ENCODE assay signal across 22 cellular contexts in the genomic region with DNA sequence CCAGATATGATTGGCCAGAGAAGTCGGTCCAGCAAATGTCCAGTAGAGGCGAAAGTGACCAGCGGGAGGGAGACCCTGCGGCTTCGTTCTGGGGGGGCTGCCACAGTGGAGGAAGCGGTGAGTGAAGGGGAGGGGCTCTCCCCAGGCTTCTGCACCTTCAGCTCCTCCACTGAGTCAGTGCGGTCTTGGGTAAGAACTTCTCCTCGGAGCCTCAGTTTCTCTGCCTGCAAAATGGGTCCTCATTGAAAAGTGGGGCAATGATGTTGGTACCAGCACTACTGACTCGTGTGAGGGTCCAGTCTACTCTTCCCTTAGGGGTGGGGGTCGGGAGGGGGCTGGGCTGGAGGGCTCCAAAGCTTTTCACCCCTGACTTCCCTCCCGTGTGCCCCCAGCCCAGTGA. TPM values are rescaled to one million over a fixed set of nuclear protein-coding genes. Genes with fewer than 3 reads are reported as not detected.
DNase-seq lines count a peak whose midpoint lies in the region; ATAC-seq, FAIRE-seq and TF ChIP-seq lines count a peak whose summit lies in the region.
"Had no signal": no experiment of that assay in that cellular context is flagged by ENCODE, and none has a peak within 500 bp of the region (broad histone marks: within the 10 kb centered on the region; RNA-seq: fewer than 3 reads in every experiment).

No MANE protein-coding gene starts in this region.

- H3K4me2 ChIP-seq in HepG2 (ENCODE audit: low read depth, low read length), result no peak overlapping the region
- H3K4me2 ChIP-seq: BLaER1, GM23338 had no signal

- H3K27me3 ChIP-seq in HepG2 (ENCODE audit: control insufficient read depth in 1 of 2, insufficient read depth in 2 of 2, low read length in 2 of 2) (peaks cover 5 to 30% of the 10 kb centered on the region in 2 experiments; a peak in 4 of 5 replicates), right lobe of liver (no peaks in the 10 kb centered on the region), heart left ventricle (peaks cover 0 to 23% (median 11%) of the 10 kb centered on the region in 9 donors)

- H3K79me2 ChIP-seq in HepG2 (ENCODE audit: insufficient read depth, low read length), result no peaks in the 10 kb centered on the region

- ATAC-seq in HepG2 (no peak), right lobe of liver (no peak), HG02870 (IDR thresholded peaks at IDR 0.05; ENCODE audit: unreplicated experiment) (no peak), heart left ventricle (no peak)
- ATAC-seq: CD8-positive, alpha-beta T cell; GM12878; GM23338; HCT116 had no signal

- in situ Hi-C loops in HepG2 (cut with HindIII; ENCODE audit: extremely low pct_ligation_motif_present, low pct_unique_long_range_greater_than_20kb), result no loop called here

- intact Hi-C loops in HepG2 (cut with micrococcal nuclease; ENCODE audit: unreplicated experiment), result no loop called here
- intact Hi-C loops in right lobe of liver (cut with DNase I), result no loop called here
- intact Hi-C loops in posterior vena cava (cut with DNase I), result no loop called here
- intact Hi-C loops in heart left ventricle (cut with DNase I), result no loop called here

- H3K27ac ChIP-seq in HepG2 (ENCODE audit: extremely low read length, insufficient read depth, low read length), result no peak overlapping the region
- H3K27ac ChIP-seq in right lobe of liver, result no peak overlapping the region
- H3K27ac ChIP-seq in heart left ventricle, result no peak overlapping the region
- H3K27ac ChIP-seq: 22Rv1, BLaER1, C4-2B had no signal

- TF ChIP-seq POLR2A in HepG2 (IDR thresholded peaks at IDR 0.05; ENCODE audit: insufficient read depth in 1 of 2, low read depth in 2 of 2, low read length in 2 of 2) (no peak), right lobe of liver (IDR thresholded peaks at IDR 0.05) (no peak), heart left ventricle (IDR thresholded peaks at IDR 0.05) (no peak)

- DNase-seq in HepG2 (ENCODE audit: low spot score), result no peak
- no peak for DNase-seq in right lobe of liver
- peak; percentile 64 for DNase-seq in posterior vena cava (ENCODE audit: low spot score)
- DNase-seq in heart left ventricle, result no peak
- DNase-seq: Caco-2; CD4-positive, CD25-positive, alpha-beta regulatory T cell; CD8-positive, alpha-beta T cell; DMS 273 treated with DMSO at 0.1 percent for 48 hours; DMS79; EL; GDM1; H9 had no signal

- no peak for TF ChIP-seq EP300 in HepG2 (IDR thresholded peaks at IDR 0.05; ENCODE audit: low read depth in 2 of 2, low read length in 2 of 2)
- TF ChIP-seq EP300 in HepG2 (CRISPR knock-in tag; IDR thresholded peaks at IDR 0.05; ENCODE audit: borderline replicate concordance), result no peak

- H2AFZ ChIP-seq in HepG2 (ENCODE audit: low read length), result no peak overlapping the region
- H2AFZ ChIP-seq: GM23338 had no signal

- H3K36me3 ChIP-seq in HepG2 (replicated peaks in 1 of 2; ENCODE audit: control insufficient read depth in 1 of 2, insufficient read depth in 2 of 2, low read length in 2 of 2), result no peaks in the 10 kb centered on the region
- H3K36me3 ChIP-seq in right lobe of liver, result no peaks in the 10 kb centered on the region
- H3K36me3 ChIP-seq in heart left ventricle, result no peaks in the 10 kb centered on the region
- H3K36me3 ChIP-seq: BLaER1 had no signal

- no peak for FAIRE-seq in HepG2 (lab: Jason Lieb, UNC)
- FAIRE-seq: A204.1, GM12878, GM19239 had no signal

- POLR2A ChIA-PET in HepG2 (lab: Yijun Ruan, JAX), result no interaction called here

- H3K4me1 ChIP-seq in HepG2 (ENCODE audit: insufficient read depth, low read length) (no peaks in the 10 kb centered on the region), right lobe of liver (peaks cover 0 to 6% (median 0%) of the 10 kb centered on the region in 4 donors), heart left ventricle (peaks cover 0 to 22% (median 3%) of the 10 kb centered on the region in 12 donors)
- H3K4me1 ChIP-seq: Caco-2 had no signal

- no peaks in the 10 kb centered on the region for H3K9me3 ChIP-seq in HepG2 (ENCODE audit: low read length)
- no peaks in the 10 kb centered on the region for H3K9me3 ChIP-seq in right lobe of liver
- H3K9me3 ChIP-seq in heart left ventricle, result no peaks in the 10 kb centered on the region

- TF ChIP-seq CTCF in HepG2 (CRISPR knock-in tag; IDR thresholded peaks at IDR 0.05), result no peak
- no peak for TF ChIP-seq CTCF in right lobe of liver (IDR thresholded peaks at IDR 0.05)
- TF ChIP-seq CTCF in heart left ventricle (IDR thresholded peaks at IDR 0.05), result no peak

- TF ChIP-seq RAD21 in HepG2 (CRISPR knock-in tag; IDR thresholded peaks at IDR 0.05), result no peak

- no peak overlapping the region for H3K9ac ChIP-seq in HepG2 (ENCODE audit: insufficient read depth, low read depth, low read length)
- H3K9ac ChIP-seq: BLaER1 had no signal

- no TSS peak for BruUV-seq in HepG2 (replicated peaks; lab: Mats Ljungman, UMichigan)

- no peak overlapping the region for H3K4me3 ChIP-seq in HepG2 (replicated peaks in 1 of 3; ENCODE audit: insufficient read depth in 1 of 3, low read depth in 2 of 3, low read length in 3 of 3)
- H3K4me3 ChIP-seq in right lobe of liver, result no peak overlapping the region
- H3K4me3 ChIP-seq in heart left ventricle, result no peak overlapping the region
- H3K4me3 ChIP-seq: BLaER1, GM12878, GM23338 had no signal

- no CpG with 5 or more reads among the region's 11 CpGs for WGBS in HepG2 (ENCODE audit: low lambda C conversion rate)
- no CpG with 5 or more reads among the region's 11 CpGs for WGBS in right lobe of liver (ENCODE audit: insufficient coverage, low coverage, low lambda C conversion rate, missing lambda C conversion rate)
- 86 to 89% (median 89%) methylated on average over 9 to 11 of the region's 11 CpGs for WGBS in heart left ventricle, 4 donors

- no peaks in the 10 kb centered on the region for H4K20me1 ChIP-seq in HepG2 (ENCODE audit: insufficient read depth, low read length)
- H4K20me1 ChIP-seq: BLaER1 had no signal

- CTCF ChIA-PET in HepG2 (lab: Yijun Ruan, JAX; ENCODE audit: low intra/inter-chr PET ratio, low total read pairs), result no interaction called here

RNA-seq across cellular contexts. Expression of a gene that starts 4.2 kb away (rescaled TPM):
- total RNA-seq in HepG2 (2016; rRNA removed; fragmentation: Illumina TruSeq; extraction: Trizol) (not detected in 2 replicates), right lobe of liver (1 to 10 TPM in 2 of 6 experiments, under 1 TPM in 4; 0.51 to 1.6 (median 0.80) TPM), posterior vena cava (10 to 100 TPM; 13.9 to 14.6 TPM), heart left ventricle (1 to 10 TPM in 8 of 9 donors, under 1 TPM in 1; 1.00 to 3.3 (median 2.1) TPM)
- total RNA-seq in HepG2 (2016; cell fraction: cytosol; rRNA removed; fragmentation: Illumina TruSeq; extraction: Trizol; ENCODE audit: low read depth), result not detected in 2 replicates
- total RNA-seq in HepG2 (2016; cell fraction: insoluble cytoplasmic fraction; rRNA removed; fragmentation: Illumina TruSeq; extraction: Trizol), result not detected in 2 replicates
- total RNA-seq in HepG2 (2016; cell fraction: membrane; rRNA removed; fragmentation: Illumina TruSeq; extraction: Trizol), result not detected in 2 replicates
- total RNA-seq in HepG2 (2016; cell fraction: nucleus; rRNA removed; fragmentation: Illumina TruSeq; extraction: Trizol), result not detected in 2 replicates
- polyA plus RNA-seq in HepG2 (2011; rRNA removed) (0.05 and 0.08 TPM in 2 replicates), heart left ventricle (1 to 10 TPM; 1.2 TPM)
- 0.01 and 0.03 TPM in 2 replicates for polyA plus RNA-seq in HepG2 (2011; cell fraction: cytosol; rRNA removed)
- 0.14 and 0.17 TPM in 2 replicates for polyA plus RNA-seq in HepG2 (2011; cell fraction: nucleus; rRNA removed)
- polyA plus RNA-seq in HepG2 (2012), result 0.04 TPM in 1 of 2 replicates, not detected in the other
- not detected in 2 replicates for polyA plus RNA-seq in HepG2 (2016; cell fraction: cytosol; fragmentation: Illumina TruSeq; extraction: Trizol; ENCODE audit: low read depth)
- not detected in 2 replicates for polyA plus RNA-seq in HepG2 (2016; cell fraction: insoluble cytoplasmic fraction; fragmentation: Illumina TruSeq; extraction: Trizol; ENCODE audit: low read depth)
- not detected in 2 replicates for polyA plus RNA-seq in HepG2 (2016; cell fraction: membrane; fragmentation: Illumina TruSeq; extraction: Trizol; ENCODE audit: low read depth)
- not detected in 2 replicates for polyA plus RNA-seq in HepG2 (2016; cell fraction: nucleus; fragmentation: Illumina TruSeq; extraction: Trizol; ENCODE audit: insufficient read depth, low read depth)
- 0.02 and 5.9 TPM in 2 replicates for polyA minus RNA-seq in HepG2 (2011; rRNA and poly(A)+ RNA removed; ENCODE audit: low replicate concordance)
- polyA minus RNA-seq in HepG2 (2011; cell fraction: cytosol; rRNA and poly(A)+ RNA removed), result not detected in 2 replicates
- not detected in 2 replicates for polyA minus RNA-seq in HepG2 (2011; cell fraction: nucleus; rRNA and poly(A)+ RNA removed)
- total RNA-seq: Caco-2, GM12878, H4 had no signal
- polyA plus RNA-seq: GM12878 had no signal

RNA-seq across cellular contexts. Expression of a gene that starts 16.7 kb away (rescaled TPM):
- total RNA-seq in HepG2 (2016; rRNA removed; fragmentation: Illumina TruSeq; extraction: Trizol) (23.0 and 29.2 TPM in 2 replicates), right lobe of liver (10 to 100 TPM; 30.7 to 58.6 (median 33.3) TPM), posterior vena cava (100 to 1,000 TPM in 1 of 2 donors, 10 to 100 TPM in 1; 96.8 to 111 TPM), heart left ventricle (10 to 100 TPM; 24.8 to 65.6 (median 35.4) TPM)
- 26.2 and 31.3 TPM in 2 replicates for total RNA-seq in HepG2 (2016; cell fraction: cytosol; rRNA removed; fragmentation: Illumina TruSeq; extraction: Trizol; ENCODE audit: low read depth)
- total RNA-seq in HepG2 (2016; cell fraction: insoluble cytoplasmic fraction; rRNA removed; fragmentation: Illumina TruSeq; extraction: Trizol), result 26.2 and 29.0 TPM in 2 replicates
- 40.2 and 42.4 TPM in 2 replicates for total RNA-seq in HepG2 (2016; cell fraction: membrane; rRNA removed; fragmentation: Illumina TruSeq; extraction: Trizol)
- total RNA-seq in HepG2 (2016; cell fraction: nucleus; rRNA removed; fragmentation: Illumina TruSeq; extraction: Trizol), result 17.0 TPM in 2 replicates
- polyA plus RNA-seq in HepG2 (2011; rRNA removed) (23.9 and 24.8 TPM in 2 replicates), heart left ventricle (10 to 100 TPM; 48.8 to 68.6 TPM)
- 17.7 and 28.8 TPM in 2 replicates for polyA plus RNA-seq in HepG2 (2011; cell fraction: cytosol; rRNA removed)
- 73.5 and 97.4 TPM in 2 replicates for polyA plus RNA-seq in HepG2 (2011; cell fraction: nucleus; rRNA removed)
- 19.0 and 22.8 TPM in 2 replicates for polyA plus RNA-seq in HepG2 (2012)
- 33.9 and 35.6 TPM in 2 replicates for polyA plus RNA-seq in HepG2 (2016; cell fraction: cytosol; fragmentation: Illumina TruSeq; extraction: Trizol; ENCODE audit: low read depth)
- 36.6 TPM in 2 replicates for polyA plus RNA-seq in HepG2 (2016; cell fraction: insoluble cytoplasmic fraction; fragmentation: Illumina TruSeq; extraction: Trizol; ENCODE audit: low read depth)
- 38.7 and 44.5 TPM in 2 replicates for polyA plus RNA-seq in HepG2 (2016; cell fraction: membrane; fragmentation: Illumina TruSeq; extraction: Trizol; ENCODE audit: low read depth)
- 80.7 and 81.4 TPM in 2 replicates for polyA plus RNA-seq in HepG2 (2016; cell fraction: nucleus; fragmentation: Illumina TruSeq; extraction: Trizol; ENCODE audit: insufficient read depth, low read depth)
- 13.9 and 67.7 TPM in 2 replicates for polyA minus RNA-seq in HepG2 (2011; rRNA and poly(A)+ RNA removed; ENCODE audit: low replicate concordance)
- polyA minus RNA-seq in HepG2 (2011; cell fraction: cytosol; rRNA and poly(A)+ RNA removed), result 10.8 and 16.1 TPM in 2 replicates
- polyA minus RNA-seq in HepG2 (2011; cell fraction: nucleus; rRNA and poly(A)+ RNA removed), result 8.7 and 9.7 TPM in 2 replicates

RNA-seq across cellular contexts. Expression of a gene that starts 17.2 kb away (rescaled TPM):
- total RNA-seq in HepG2 (2016; rRNA removed; fragmentation: Illumina TruSeq; extraction: Trizol) (not detected in 2 replicates), right lobe of liver (10 to 100 TPM in 1 of 6 experiments, 1 to 10 TPM in 5; 2.8 to 10.4 (median 4.7) TPM), posterior vena cava (10 to 100 TPM; 46.9 to 49.6 TPM), heart left ventricle (1 to 10 TPM; 2.4 to 5.1 (median 2.9) TPM)
- not detected in 2 replicates for total RNA-seq in HepG2 (2016; cell fraction: cytosol; rRNA removed; fragmentation: Illumina TruSeq; extraction: Trizol; ENCODE audit: low read depth)
- total RNA-seq in HepG2 (2016; cell fraction: insoluble cytoplasmic fraction; rRNA removed; fragmentation: Illumina TruSeq; extraction: Trizol), result not detected in 2 replicates
- total RNA-seq in HepG2 (2016; cell fraction: membrane; rRNA removed; fragmentation: Illumina TruSeq; extraction: Trizol), result not detected in 2 replicates
- not detected in 2 replicates for total RNA-seq in HepG2 (2016; cell fraction: nucleus; rRNA removed; fragmentation: Illumina TruSeq; extraction: Trizol)
- polyA plus RNA-seq in HepG2 (2011; rRNA removed) (0.05 and 0.09 TPM in 2 replicates), heart left ventricle (1 to 10 TPM; 1.9 to 2.2 TPM)
- 0.04 TPM in 2 replicates for polyA plus RNA-seq in HepG2 (2011; cell fraction: cytosol; rRNA removed)
- 0.11 TPM in 1 of 2 replicates, not detected in the other for polyA plus RNA-seq in HepG2 (2011; cell fraction: nucleus; rRNA removed)
- polyA plus RNA-seq in HepG2 (2012), result not detected in 2 replicates
- polyA plus RNA-seq in HepG2 (2016; cell fraction: cytosol; fragmentation: Illumina TruSeq; extraction: Trizol; ENCODE audit: low read depth), result not detected in 2 replicates
- polyA plus RNA-seq in HepG2 (2016; cell fraction: insoluble cytoplasmic fraction; fragmentation: Illumina TruSeq; extraction: Trizol; ENCODE audit: low read depth), result not detected in 2 replicates
- not detected in 2 replicates for polyA plus RNA-seq in HepG2 (2016; cell fraction: membrane; fragmentation: Illumina TruSeq; extraction: Trizol; ENCODE audit: low read depth)
- not detected in 2 replicates for polyA plus RNA-seq in HepG2 (2016; cell fraction: nucleus; fragmentation: Illumina TruSeq; extraction: Trizol; ENCODE audit: insufficient read depth, low read depth)
- 0.20 and 1.3 TPM in 2 replicates for polyA minus RNA-seq in HepG2 (2011; rRNA and poly(A)+ RNA removed; ENCODE audit: low replicate concordance)
- polyA minus RNA-seq in HepG2 (2011; cell fraction: cytosol; rRNA and poly(A)+ RNA removed), result not detected in 2 replicates
- polyA minus RNA-seq in HepG2 (2011; cell fraction: nucleus; rRNA and poly(A)+ RNA removed), result not detected in 2 replicates
- total RNA-seq: GM12878, H4 had no signal

RNA-seq across cellular contexts. Expression of a gene that starts 32.1 kb away (rescaled TPM):
- total RNA-seq in HepG2 (2016; rRNA removed; fragmentation: Illumina TruSeq; extraction: Trizol), result 14.0 and 29.1 TPM in 2 replicates
- 9.9 and 10.2 TPM in 2 replicates for total RNA-seq in HepG2 (2016; cell fraction: cytosol; rRNA removed; fragmentation: Illumina TruSeq; extraction: Trizol; ENCODE audit: low read depth)
- 10.6 and 28.5 TPM in 2 replicates for total RNA-seq in HepG2 (2016; cell fraction: insoluble cytoplasmic fraction; rRNA removed; fragmentation: Illumina TruSeq; extraction: Trizol)
- 19.7 and 20.6 TPM in 2 replicates for total RNA-seq in HepG2 (2016; cell fraction: membrane; rRNA removed; fragmentation: Illumina TruSeq; extraction: Trizol)
- total RNA-seq in HepG2 (2016; cell fraction: nucleus; rRNA removed; fragmentation: Illumina TruSeq; extraction: Trizol), result 25.3 and 29.9 TPM in 2 replicates
- polyA plus RNA-seq in HepG2 (2011; rRNA removed), result 27.2 and 37.0 TPM in 2 replicates
- 16.9 and 29.1 TPM in 2 replicates for polyA plus RNA-seq in HepG2 (2011; cell fraction: cytosol; rRNA removed)
- polyA plus RNA-seq in HepG2 (2011; cell fraction: nucleus; rRNA removed), result 143 and 182 TPM in 2 replicates
- polyA plus RNA-seq in HepG2 (2012), result 21.1 and 40.6 TPM in 2 replicates
- polyA plus RNA-seq in HepG2 (2016; cell fraction: cytosol; fragmentation: Illumina TruSeq; extraction: Trizol; ENCODE audit: low read depth), result 12.9 and 14.1 TPM in 2 replicates
- polyA plus RNA-seq in HepG2 (2016; cell fraction: insoluble cytoplasmic fraction; fragmentation: Illumina TruSeq; extraction: Trizol; ENCODE audit: low read depth), result 12.6 and 14.9 TPM in 2 replicates
- polyA plus RNA-seq in HepG2 (2016; cell fraction: membrane; fragmentation: Illumina TruSeq; extraction: Trizol; ENCODE audit: low read depth), result 19.3 and 20.1 TPM in 2 replicates
- polyA plus RNA-seq in HepG2 (2016; cell fraction: nucleus; fragmentation: Illumina TruSeq; extraction: Trizol; ENCODE audit: insufficient read depth, low read depth), result 55.9 and 62.9 TPM in 2 replicates
- 76.5 and 865 TPM in 2 replicates for polyA minus RNA-seq in HepG2 (2011; rRNA and poly(A)+ RNA removed; ENCODE audit: low replicate concordance)
- 29.2 and 33.3 TPM in 2 replicates for polyA minus RNA-seq in HepG2 (2011; cell fraction: cytosol; rRNA and poly(A)+ RNA removed)
- 22.5 and 22.8 TPM in 2 replicates for polyA minus RNA-seq in HepG2 (2011; cell fraction: nucleus; rRNA and poly(A)+ RNA removed)
- 100 to 1,000 TPM in 1 of 6 experiments, 10 to 100 TPM in 5; 23.8 to 114 (median 31.5) TPM for total RNA-seq in right lobe of liver
- 10 to 100 TPM; 49.6 to 52.7 TPM for total RNA-seq in posterior vena cava
- total RNA-seq in heart left ventricle, result 10 to 100 TPM; 15.7 to 62.8 (median 23.4) TPM
- polyA plus RNA-seq in heart left ventricle, result 10 to 100 TPM; 19.0 to 51.8 TPM

RNA-seq across cellular contexts. Expression of a gene that starts 37.2 kb away (rescaled TPM):
- 11.1 and 16.6 TPM in 2 replicates for total RNA-seq in HepG2 (2016; rRNA removed; fragmentation: Illumina TruSeq; extraction: Trizol)
- total RNA-seq in HepG2 (2016; cell fraction: cytosol; rRNA removed; fragmentation: Illumina TruSeq; extraction: Trizol; ENCODE audit: low read depth), result 2.8 and 3.1 TPM in 2 replicates
- total RNA-seq in HepG2 (2016; cell fraction: insoluble cytoplasmic fraction; rRNA removed; fragmentation: Illumina TruSeq; extraction: Trizol), result 11.2 and 17.9 TPM in 2 replicates
- 4.7 and 5.6 TPM in 2 replicates for total RNA-seq in HepG2 (2016; cell fraction: membrane; rRNA removed; fragmentation: Illumina TruSeq; extraction: Trizol)
- total RNA-seq in HepG2 (2016; cell fraction: nucleus; rRNA removed; fragmentation: Illumina TruSeq; extraction: Trizol), result 9.0 and 11.6 TPM in 2 replicates
- 10.0 and 11.5 TPM in 2 replicates for polyA plus RNA-seq in HepG2 (2011; rRNA removed)
- 6.6 and 11.2 TPM in 2 replicates for polyA plus RNA-seq in HepG2 (2011; cell fraction: cytosol; rRNA removed)
- 31.8 and 41.5 TPM in 2 replicates for polyA plus RNA-seq in HepG2 (2011; cell fraction: nucleus; rRNA removed)
- 5.7 and 5.8 TPM in 2 replicates for polyA plus RNA-seq in HepG2 (2012)
- 1.7 and 1.8 TPM in 2 replicates for polyA plus RNA-seq in HepG2 (2016; cell fraction: cytosol; fragmentation: Illumina TruSeq; extraction: Trizol; ENCODE audit: low read depth)
- 10.2 and 13.0 TPM in 2 replicates for polyA plus RNA-seq in HepG2 (2016; cell fraction: insoluble cytoplasmic fraction; fragmentation: Illumina TruSeq; extraction: Trizol; ENCODE audit: low read depth)
- polyA plus RNA-seq in HepG2 (2016; cell fraction: membrane; fragmentation: Illumina TruSeq; extraction: Trizol; ENCODE audit: low read depth), result 3.7 and 4.0 TPM in 2 replicates
- polyA plus RNA-seq in HepG2 (2016; cell fraction: nucleus; fragmentation: Illumina TruSeq; extraction: Trizol; ENCODE audit: insufficient read depth, low read depth), result 28.6 and 30.2 TPM in 2 replicates
- 9.7 and 19.5 TPM in 2 replicates for polyA minus RNA-seq in HepG2 (2011; rRNA and poly(A)+ RNA removed; ENCODE audit: low replicate concordance)
- 5.0 and 5.2 TPM in 2 replicates for polyA minus RNA-seq in HepG2 (2011; cell fraction: cytosol; rRNA and poly(A)+ RNA removed)
- polyA minus RNA-seq in HepG2 (2011; cell fraction: nucleus; rRNA and poly(A)+ RNA removed), result 5.3 and 5.7 TPM in 2 replicates
- 10 to 100 TPM in 4 of 6 experiments, 1 to 10 TPM in 2; 8.4 to 14.9 (median 10.3) TPM for total RNA-seq in right lobe of liver
- 10 to 100 TPM; 13.0 to 17.0 TPM for total RNA-seq in posterior vena cava
- total RNA-seq in heart left ventricle, result 10 to 100 TPM in 8 of 9 donors, 1 to 10 TPM in 1; 9.8 to 23.4 (median 14.1) TPM
- polyA plus RNA-seq in heart left ventricle, result 10 to 100 TPM; 11.9 to 20.4 TPM

Comparison
In these comparisons a context has a peak if more than half of its experiments do, and no peak if none do; other contexts are left out.
1. RNA of a gene that starts 17.2 kb away (total RNA-seq): 46.9 to 49.6 TPM in posterior vena cava; 2.8 to 10.4 TPM in right lobe of liver, 2.4 to 5.1 TPM in heart left ventricle and not detected in HepG2; every median in the first group is over 4 times any median in the second.